Comparison of ENCODE assay signal across 21 cellular contexts in genomic region chr15:98144388-98144787, GRCh38.
"Had no signal": no experiment of that assay in that cellular context is flagged by ENCODE, and none has a peak within 500 bp of the region (broad histone marks: within the 10 kb centered on the region; RNA-seq: fewer than 3 reads in every experiment).

No MANE protein-coding gene starts in this region.

- H3K9me3 Mint-ChIP-seq: activated CD4-positive, alpha-beta T cell treated with anti-CD3 and anti-CD28 coated beads, Interleukin-2, amount 10 ng/mL, durations not matched to agents 24 days and 14 days; activated naive CD4-positive, alpha-beta T cell treated with anti-CD3 and anti-CD28 coated beads, Interleukin-2, amount 50 U/mL, for 24 hours; activated T-cell treated with anti-CD3 and anti-CD28 coated beads, Interleukin-2, amount 50 U/mL, for 24 hours; activated T-helper 1 cell treated with anti-CD3 and anti-CD28 coated beads, Interleukin-12 subunit alpha, Interleukin-12 subunit beta, Interleukin-2, Interleukin-4 antibody, amounts not matched to agents 30 ng/mL and 10 ng/mL and 1 ng/mL, durations not matched to agents 14 hours and 24 hours and 36 hours; WTC11 had no signal

- H3K36me3 Mint-ChIP-seq: activated CD8-positive, alpha-beta memory T cell treated with anti-CD3 and anti-CD28 coated beads, Interleukin-2, amount 10 ng/mL, durations not matched to agents 7 days and 5 days; activated naive CD4-positive, alpha-beta T cell treated with anti-CD3 and anti-CD28 coated beads, Interleukin-2, amount 50 U/mL, for 24 hours; WTC11 had no signal

- DNase-seq: activated CD4-positive, alpha-beta T cell treated with anti-CD3 and anti-CD28 coated beads, Interleukin-2, amount 10 ng/mL, durations not matched to agents 24 days and 14 days; activated CD4-positive, alpha-beta T cell treated with anti-CD3 and anti-CD28 coated beads, Interleukin-2, amount 50 U/mL, for 48 hours; activated CD4-positive, CD25-positive, alpha-beta regulatory T cell treated with anti-CD3 and anti-CD28 coated beads, Interleukin-2, amount 50 U/mL, for 72 hours; activated CD8-positive, alpha-beta memory T cell treated with anti-CD3 and anti-CD28 coated beads, Interleukin-2, amount 10 ng/mL, durations not matched to agents 7 days and 5 days; activated effector memory CD4-positive, alpha-beta T cell treated with Interleukin-2 at 50 U/mL for 16 hours; activated naive CD4-positive, alpha-beta T cell; activated T-cell treated with anti-CD3 and anti-CD28 coated beads, Interleukin-2, amount 50 U/mL, for 24 hours; aorta; NCI-H1105 treated with DMSO at 0.1 percent for 48 hours; NCI-H1436 treated with DMSO at 0.1 percent for 48 hours; NCI-H187; NCI-H2081; NCI-H446; NCI-H524; PC-3; SIG-M5; T-helper 17 cell; T-helper 9 cell had no signal

- ATAC-seq: activated CD8-positive, alpha-beta memory T cell treated with anti-CD3 and anti-CD28 coated beads, Interleukin-2, amount 10 ng/mL, durations not matched to agents 7 days and 5 days; PC-3; T-helper 17 cell; WTC11 had no signal

- H3K4me3 Mint-ChIP-seq: activated CD4-positive, alpha-beta T cell treated with anti-CD3 and anti-CD28 coated beads, Interleukin-2, amount 10 ng/mL, durations not matched to agents 24 days and 14 days; activated CD8-positive, alpha-beta memory T cell treated with anti-CD3 and anti-CD28 coated beads, Interleukin-2, amount 10 ng/mL, durations not matched to agents 7 days and 5 days; activated naive CD4-positive, alpha-beta T cell treated with anti-CD3 and anti-CD28 coated beads, Interleukin-2, amount 50 U/mL, for 24 hours; activated T-cell treated with anti-CD3 and anti-CD28 coated beads, Interleukin-2, amount 50 U/mL, for 24 hours; activated T-helper 1 cell treated with anti-CD3 and anti-CD28 coated beads, Interleukin-12 subunit alpha, Interleukin-12 subunit beta, Interleukin-2, Interleukin-4 antibody, amounts not matched to agents 30 ng/mL and 10 ng/mL and 1 ng/mL, durations not matched to agents 14 hours and 24 hours and 36 hours; T-helper 17 cell; WTC11 had no signal

- H3K27ac Mint-ChIP-seq: activated CD4-positive, alpha-beta T cell treated with anti-CD3 and anti-CD28 coated beads, Interleukin-2, amount 10 ng/mL, durations not matched to agents 24 days and 14 days; activated CD8-positive, alpha-beta memory T cell treated with anti-CD3 and anti-CD28 coated beads, Interleukin-2, amount 10 ng/mL, durations not matched to agents 7 days and 5 days; activated naive CD4-positive, alpha-beta T cell treated with anti-CD3 and anti-CD28 coated beads, Interleukin-2, amount 50 U/mL, for 24 hours; activated T-cell treated with anti-CD3 and anti-CD28 coated beads, Interleukin-2, amount 50 U/mL, for 24 hours; activated T-helper 1 cell treated with anti-CD3 and anti-CD28 coated beads, Interleukin-12 subunit alpha, Interleukin-12 subunit beta, Interleukin-2, Interleukin-4 antibody, amounts not matched to agents 30 ng/mL and 10 ng/mL and 1 ng/mL, durations not matched to agents 14 hours and 24 hours and 36 hours; T-helper 17 cell; WTC11 had no signal

- H3K4me1 Mint-ChIP-seq: activated CD8-positive, alpha-beta memory T cell treated with anti-CD3 and anti-CD28 coated beads, Interleukin-2, amount 10 ng/mL, durations not matched to agents 7 days and 5 days; activated naive CD4-positive, alpha-beta T cell treated with anti-CD3 and anti-CD28 coated beads, Interleukin-2, amount 50 U/mL, for 24 hours; T-helper 17 cell had no signal

- H3K27me3 Mint-ChIP-seq: activated CD8-positive, alpha-beta memory T cell treated with anti-CD3 and anti-CD28 coated beads, Interleukin-2, amount 10 ng/mL, durations not matched to agents 7 days and 5 days had no signal
